9 cellular contexts compared by ENCODE assay signal in the genomic region with DNA sequence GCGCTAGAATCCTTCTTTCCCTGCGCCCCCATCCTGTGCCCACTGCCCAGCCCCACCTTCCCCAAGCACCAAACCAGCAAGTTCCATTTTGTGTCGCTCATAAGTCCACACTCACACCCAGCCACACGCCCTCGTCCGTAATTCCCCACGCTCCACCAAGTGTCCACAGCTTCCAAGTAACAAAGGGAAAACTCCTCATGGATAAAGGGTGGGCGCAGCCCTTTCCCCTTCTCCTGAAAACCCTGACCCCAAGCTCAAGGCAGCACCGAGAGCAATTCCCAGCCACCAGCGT. TPM values are rescaled to one million over a fixed set of nuclear protein-coding genes. Genes with fewer than 3 reads are reported as not detected.
DNase-seq lines count a peak whose midpoint lies in the region; ATAC-seq and TF ChIP-seq lines count a peak whose summit lies in the region.
"Had no signal": no experiment of that assay in that cellular context is flagged by ENCODE, and none has a peak within 500 bp of the region (broad histone marks: within the 10 kb centered on the region; RNA-seq: fewer than 3 reads in every experiment).

No MANE protein-coding gene starts in this region.

- peak overlapping the region; percentile 75 for H3K4me2 ChIP-seq in mesenchymal stem cell (ENCODE audit: low read length, poor library complexity, severe bottlenecking)

- peaks cover 27% of the 10 kb centered on the region for H3K4me1 Mint-ChIP-seq in activated T-cell treated with anti-CD3 and anti-CD28 coated beads, Interleukin-2, amount 50 U/mL, for 72 hours (ENCODE audit: low read depth)

- H3K79me1 ChIP-seq in mesenchymal stem cell (replicated peaks; ENCODE audit: low read length, poor library complexity, severe bottlenecking), result peaks cover 21% of the 10 kb centered on the region

- peak in 1 of 2 donors; percentile 8 for DNase-seq in activated T-cell treated with anti-CD3 and anti-CD28 coated beads, Interleukin-2, amount 50 U/mL, for 72 hours
- no peak for DNase-seq in activated T-cell treated with anti-CD3 and anti-CD28 coated beads for 4 hours
- no peak for DNase-seq in brain microvascular endothelial cell
- DNase-seq in mesenchymal stem cell, result peak; percentile 35
- no peak for DNase-seq in tibial artery
- no peak for DNase-seq in NCI-H774 (lab: John Stamatoyannopoulos, UW)
- DNase-seq in activated CD4-positive, alpha-beta T cell treated with anti-CD3 and anti-CD28 coated beads for 48 hours, result no peak
- DNase-seq in NCI-H2107 (lab: John Stamatoyannopoulos, UW), result no peak

- H3K27ac ChIP-seq in brain microvascular endothelial cell (no peak overlapping the region), mesenchymal stem cell (ENCODE audit: low read length, poor library complexity, severe bottlenecking) (no peak overlapping the region), tibial artery (peak overlapping the region in 1 of 2 donors; percentile 46)

- peak overlapping the region; percentile 52 for H3K9ac ChIP-seq in mesenchymal stem cell (ENCODE audit: low read length)

- intact Hi-C loops in tibial artery (cut with DNase I; ENCODE audit: low total_unique reads), result no loop called here

- H3K36me3 ChIP-seq in brain microvascular endothelial cell (replicated peaks), result no peaks in the 10 kb centered on the region
- H3K36me3 ChIP-seq in mesenchymal stem cell (ENCODE audit: control insufficient read depth in 1 of 2, insufficient read depth in 2 of 2, low read depth in 1 of 2, low read length in 2 of 2), result peaks cover 0 to 12% of the 10 kb centered on the region in 2 experiments
- no peaks in the 10 kb centered on the region for H3K36me3 ChIP-seq in tibial artery

- no peak overlapping the region for H2BK15ac ChIP-seq in mesenchymal stem cell (ENCODE audit: low read depth, poor library complexity, severe bottlenecking)

- H3K23ac ChIP-seq in mesenchymal stem cell (ENCODE audit: low read length in 2 of 2), result no peak overlapping the region

- WGBS in mesenchymal stem cell, result 3% methylated on average over 10 of the region's 10 CpGs

- H4K91ac ChIP-seq in mesenchymal stem cell (ENCODE audit: low read length), result no peak overlapping the region

- H3K14ac ChIP-seq in mesenchymal stem cell (ENCODE audit: low read length in 2 of 2), result peak overlapping the region in 1 of 2 experiments; percentile 89

- no peak overlapping the region for H2AK5ac ChIP-seq in mesenchymal stem cell (ENCODE audit: low read length, severe bottlenecking)

- H3K27me3 ChIP-seq in brain microvascular endothelial cell (replicated peaks) (peaks cover 65% of the 10 kb centered on the region), mesenchymal stem cell (ENCODE audit: control insufficient read depth in 1 of 2, insufficient read depth in 1 of 2, low read length in 2 of 2) (peaks cover 18 to 96% of the 10 kb centered on the region in 2 experiments), tibial artery (peaks cover 4 to 68% of the 10 kb centered on the region in 2 donors)

- no peak overlapping the region for H4K8ac ChIP-seq in mesenchymal stem cell (ENCODE audit: low read length)

- peak overlapping the region in 1 of 2 experiments; percentile 55 for H3K4ac ChIP-seq in mesenchymal stem cell (ENCODE audit: low read depth in 1 of 2, low read length in 2 of 2)

- peak overlapping the region in 1 of 2 experiments; percentile 77 for H3K18ac ChIP-seq in mesenchymal stem cell (ENCODE audit: low read depth in 1 of 2, low read length in 2 of 2)

- H2BK120ac ChIP-seq in mesenchymal stem cell (ENCODE audit: low read depth, low read length), result no peak overlapping the region

- H3K4me3 Mint-ChIP-seq in activated T-cell treated with anti-CD3 and anti-CD28 coated beads, Interleukin-2, amount 50 U/mL, for 72 hours, result peak overlapping the region; percentile 90 to 92

- H3K4me1 ChIP-seq in mesenchymal stem cell (ENCODE audit: control insufficient read depth, insufficient read depth, low read depth, low read length), result peaks cover 24% of the 10 kb centered on the region
- peaks cover 0 to 19% (median 14%) of the 10 kb centered on the region in 4 donors for H3K4me1 ChIP-seq in tibial artery

- H3K9me3 Mint-ChIP-seq in activated T-cell treated with anti-CD3 and anti-CD28 coated beads, Interleukin-2, amount 50 U/mL, for 72 hours, result no peaks in the 10 kb centered on the region

- H2BK5ac ChIP-seq in mesenchymal stem cell (ENCODE audit: low read depth, low read length, poor library complexity, severe bottlenecking), result no peak overlapping the region

- peak in 1 of 2 donors; percentile 38 for ATAC-seq in activated T-cell treated with anti-CD3 and anti-CD28 coated beads, Interleukin-2, amount 50 U/mL, for 72 hours (replicated peaks in 1 of 2)

- peaks cover 82% of the 10 kb centered on the region for H3K27me3 Mint-ChIP-seq in activated T-cell treated with anti-CD3 and anti-CD28 coated beads, Interleukin-2, amount 50 U/mL, for 72 hours (ENCODE audit: low read depth)

- peak overlapping the region; percentile 70 for H2AFZ ChIP-seq in mesenchymal stem cell (ENCODE audit: low read depth, low read length)

- TF ChIP-seq CTCF in brain microvascular endothelial cell (IDR thresholded peaks at IDR 0.05; ENCODE audit: low read depth, low read length, missing control alignments), result no peak
- TF ChIP-seq CTCF in tibial artery (IDR thresholded peaks at IDR 0.05), result no peak

- peaks cover 2 to 3% of the 10 kb centered on the region in 2 donors for H3K36me3 Mint-ChIP-seq in activated T-cell treated with anti-CD3 and anti-CD28 coated beads, Interleukin-2, amount 50 U/mL, for 72 hours (ENCODE audit: insufficient read depth in 2 of 2)

- H2BK12ac ChIP-seq in mesenchymal stem cell (ENCODE audit: low read length in 2 of 2), result peak overlapping the region in 1 of 2 experiments; percentile 55

- H3K9me3 ChIP-seq in mesenchymal stem cell (ENCODE audit: control insufficient read depth, low read length) (no peaks in the 10 kb centered on the region), tibial artery (no peaks in the 10 kb centered on the region)

- peak overlapping the region; percentile 2 for H3K27ac Mint-ChIP-seq in activated T-cell treated with anti-CD3 and anti-CD28 coated beads, Interleukin-2, amount 50 U/mL, for 72 hours

- in situ Hi-C loops in brain microvascular endothelial cell (cut with HindIII; ENCODE audit: low pct_ligation_motif_present, low sequenced_read_pairs), result no loop called here

- H3K4me3 ChIP-seq in brain microvascular endothelial cell (ENCODE audit: low read depth, low read length), result peak overlapping the region; percentile 36
- peak overlapping the region; percentile 73 to 75 for H3K4me3 ChIP-seq in mesenchymal stem cell (ENCODE audit: insufficient read depth in 1 of 2, low read depth in 1 of 2, low read length in 2 of 2)
- peak overlapping the region; percentile 46 to 49 for H3K4me3 ChIP-seq in tibial artery

RNA-seq across cellular contexts. Expression of a gene that starts 0.5 kb away (rescaled TPM):
- total RNA-seq in activated T-cell treated with anti-CD3 and anti-CD28 coated beads, Interleukin-2, amount 50 U/mL, for 72 hours, result under 1 TPM; 0.17 to 0.25 TPM
- polyA plus RNA-seq in mesenchymal stem cell (2013, experiment 1 of 2), result 52.5 TPM
- polyA plus RNA-seq in mesenchymal stem cell (2013, experiment 2 of 2), result 53.1 TPM

RNA-seq across cellular contexts. Expression of a gene that starts 51.5 kb away (rescaled TPM):
- 1 to 10 TPM; 2.4 to 3.7 TPM for total RNA-seq in activated T-cell treated with anti-CD3 and anti-CD28 coated beads, Interleukin-2, amount 50 U/mL, for 72 hours
- 1.0 TPM for polyA plus RNA-seq in mesenchymal stem cell (2013, experiment 1 of 2)
- polyA plus RNA-seq in mesenchymal stem cell (2013, experiment 2 of 2), result 0.58 TPM
- total RNA-seq: H4 had no signal

RNA-seq across cellular contexts. Expression of a gene that starts 53.2 kb away (rescaled TPM):
- total RNA-seq in activated T-cell treated with anti-CD3 and anti-CD28 coated beads, Interleukin-2, amount 50 U/mL, for 72 hours, result 1 to 10 TPM; 3.0 to 3.2 TPM
- polyA plus RNA-seq in mesenchymal stem cell (2013, experiment 1 of 2), result not detected
- not detected for polyA plus RNA-seq in mesenchymal stem cell (2013, experiment 2 of 2)
